27 cellular contexts compared by ENCODE assay signal in genomic region chr1:69485616-69486015, GRCh38.
"Had no signal": no experiment of that assay in that cellular context is flagged by ENCODE, and none has a peak within 500 bp of the region (broad histone marks: within the 10 kb centered on the region; RNA-seq: fewer than 3 reads in every experiment).

No MANE protein-coding gene starts in this region.

- H3K27ac Mint-ChIP-seq: activated CD4-positive, alpha-beta memory T cell treated with anti-CD3 and anti-CD28 coated beads, Interleukin-2, amount 10 ng/mL, durations not matched to agents 7 days and 5 days; activated naive CD4-positive, alpha-beta T cell treated with anti-CD3 and anti-CD28 coated beads, Interleukin-2, amount 10 ng/mL, durations not matched to agents 7 days and 5 days; activated naive CD8-positive, alpha-beta T cell treated with anti-CD3 and anti-CD28 coated beads for 36 hours; activated T-helper 17 cell treated with anti-CD3 and anti-CD28 coated beads, Interleukin-2, amount 50 U/mL, for 72 hours; brain had no signal

- H3K36me3 ChIP-seq: adrenal gland had no signal

- H3K4me1 Mint-ChIP-seq: activated CD4-positive, alpha-beta memory T cell treated with anti-CD3 and anti-CD28 coated beads, Interleukin-2, amount 10 ng/mL, durations not matched to agents 7 days and 5 days; activated naive CD4-positive, alpha-beta T cell treated with anti-CD3 and anti-CD28 coated beads, Interleukin-2, amount 10 ng/mL, durations not matched to agents 7 days and 5 days; activated naive CD8-positive, alpha-beta T cell treated with anti-CD3 and anti-CD28 coated beads for 36 hours; activated T-helper 17 cell treated with anti-CD3 and anti-CD28 coated beads, Interleukin-2, amount 50 U/mL, for 72 hours; brain; central memory CD8-positive, alpha-beta T cell had no signal

- H3K4me3 ChIP-seq: adrenal gland, SK-N-MC had no signal

- H3K4me3 Mint-ChIP-seq: activated CD4-positive, alpha-beta memory T cell treated with anti-CD3 and anti-CD28 coated beads, Interleukin-2, amount 10 ng/mL, durations not matched to agents 7 days and 5 days; activated naive CD4-positive, alpha-beta T cell treated with anti-CD3 and anti-CD28 coated beads, Interleukin-2, amount 10 ng/mL, durations not matched to agents 7 days and 5 days; activated naive CD8-positive, alpha-beta T cell treated with anti-CD3 and anti-CD28 coated beads for 36 hours; activated T-helper 17 cell treated with anti-CD3 and anti-CD28 coated beads, Interleukin-2, amount 50 U/mL, for 72 hours; brain; central memory CD8-positive, alpha-beta T cell had no signal

- H3K27me3 Mint-ChIP-seq: activated CD4-positive, alpha-beta memory T cell treated with anti-CD3 and anti-CD28 coated beads, Interleukin-2, amount 10 ng/mL, durations not matched to agents 7 days and 5 days; activated naive CD4-positive, alpha-beta T cell treated with anti-CD3 and anti-CD28 coated beads, Interleukin-2, amount 10 ng/mL, durations not matched to agents 7 days and 5 days; activated naive CD8-positive, alpha-beta T cell treated with anti-CD3 and anti-CD28 coated beads for 36 hours; activated T-helper 17 cell treated with anti-CD3 and anti-CD28 coated beads, Interleukin-2, amount 50 U/mL, for 72 hours; brain; central memory CD8-positive, alpha-beta T cell had no signal

- H3K9me3 ChIP-seq: adrenal gland had no signal

- H3K27me3 ChIP-seq: adrenal gland had no signal

- H3K36me3 Mint-ChIP-seq: activated naive CD4-positive, alpha-beta T cell treated with anti-CD3 and anti-CD28 coated beads, Interleukin-2, amount 10 ng/mL, durations not matched to agents 7 days and 5 days; activated naive CD8-positive, alpha-beta T cell treated with anti-CD3 and anti-CD28 coated beads for 36 hours; brain had no signal

- H3K4me1 ChIP-seq: adrenal gland had no signal

- DNase-seq: activated CD4-positive, alpha-beta memory T cell treated with anti-CD3 and anti-CD28 coated beads, Interleukin-2, amount 10 ng/mL, durations not matched to agents 7 days and 5 days; activated CD4-positive, alpha-beta T cell treated with anti-CD3 and anti-CD28 coated beads, Interleukin-2, amount 50 U/mL, for 1 hour; activated CD4-positive, CD25-positive, alpha-beta regulatory T cell; activated gamma-delta T cell; activated naive CD4-positive, alpha-beta T cell treated with anti-CD3 and anti-CD28 coated beads, Interleukin-2, amount 10 ng/mL, durations not matched to agents 7 days and 5 days; activated naive CD8-positive, alpha-beta T cell treated with anti-CD3 and anti-CD28 coated beads for 36 hours; activated T-cell treated with anti-CD3 and anti-CD28 coated beads for 4 hours; activated T-cell treated with anti-CD3 and anti-CD28 coated beads, Interleukin-2, amount 50 U/mL, for 48 hours; adrenal gland; anterior cingulate cortex; MM.1S; NCI-H1105; NCI-H1436; NCI-H1694 treated with DMSO at 0.1 percent for 48 hours; NCI-H2029 treated with DMSO at 0.1 percent for 48 hours; NCI-H345; NCI-H510A; NCI-H526 treated with DMSO at 0.1 percent for 48 hours; NCI-H82; OCI-M1; RPMI8226; T-helper 1 cell had no signal

- H3K27ac ChIP-seq: adrenal gland, SK-N-MC, VCaP had no signal
